Comparison of ENCODE assay signal across 8 cellular contexts in genomic region chr17:1714980-1715802, GRCh38. TPM values are rescaled to one million over a fixed set of nuclear protein-coding genes. Genes with fewer than 3 reads are reported as not detected.
DNase-seq lines count a peak whose midpoint lies in the region; ATAC-seq, FAIRE-seq and TF ChIP-seq lines count a peak whose summit lies in the region.

No MANE protein-coding gene starts in this region.

- peaks cover 25% of the 10 kb centered on the region; the same call in 2 of the 3 replicates for H3K36me3 ChIP-seq in K562 (ENCODE audit: control insufficient read depth, insufficient read depth, low read length)
- peaks cover 0 to 27% (median 12%) of the 10 kb centered on the region in 4 donors for H3K36me3 ChIP-seq in sigmoid colon

- H4K20me1 ChIP-seq in K562 (replicated peaks; ENCODE audit: control insufficient read depth, insufficient read depth, low read length): 0 out of 2 replicates have a peak, but pooled peaks cover 3% of the 10 kb centered on the region

- peaks cover 44% of the 10 kb centered on the region for H3K79me2 ChIP-seq in K562 (ENCODE audit: control insufficient read depth, insufficient read depth, low read length)

- BruUV-seq in K562 (replicated peaks; lab: Mats Ljungman, UMichigan): no TSS peak

- peak overlapping the region; percentile 70 to 90 for H3K9ac ChIP-seq in K562 (ENCODE audit: insufficient read depth in 1 of 2, low read depth in 2 of 2, low read length in 2 of 2)

- peak overlapping the region; percentile 89 for H3K4me2 ChIP-seq in K562 (ENCODE audit: insufficient read depth, low read length)

- ATAC-seq in K562 (peak; percentile 71), GM18498 (IDR thresholded peaks at IDR 0.05; ENCODE audit: unreplicated experiment) (no peak), HG03520 (IDR thresholded peaks at IDR 0.05; ENCODE audit: unreplicated experiment) (no peak)

- H3K27me3 ChIP-seq in K562 (ENCODE audit: control insufficient read depth in 2 of 2, insufficient read depth in 2 of 2, low read length in 2 of 2): no peaks in the 10 kb centered on the region
- no peaks in the 10 kb centered on the region for H3K27me3 ChIP-seq in sigmoid colon

- peak; percentile 79 for FAIRE-seq in K562 (lab: Jason Lieb, UNC)

- DNase-seq in NCI-H82 (lab: John Stamatoyannopoulos, UW) (peak; percentile 61), NCI-H82 treated with DMSO at 0.1 percent for 48 hours (lab: John Stamatoyannopoulos, UW; ENCODE audit: unreplicated experiment) (no peak), SK-MEL-5 (ENCODE audit: low read depth, low spot score) (peak; percentile 37), K562 (ENCODE audit: extremely low read depth in 1 of 4, low spot score in 3 of 4) (peak; percentile 61 to 93 (median 73)), sigmoid colon (peak; percentile 97)

- H3K9me1 ChIP-seq in K562 (ENCODE audit: control insufficient read depth, insufficient read depth, low read length): no peaks in the 10 kb centered on the region

- TF ChIP-seq EP300 in K562 (IDR thresholded peaks at IDR 0.05; ENCODE audit: low read length) (no peak; the same call in 1 of the 2 replicates), sigmoid colon (IDR thresholded peaks at IDR 0.05) (peak in 1 of 4 donors; percentile 6)

- H3K4me1 ChIP-seq in K562 (replicated peaks in 1 of 2; ENCODE audit: control insufficient read depth in 2 of 2, insufficient read depth in 2 of 2, low read length in 2 of 2) (peaks cover 44 to 60% of the 10 kb centered on the region in 2 experiments), sigmoid colon (peaks cover 0 to 46% (median 40%) of the 10 kb centered on the region in 4 donors)

- in situ Hi-C loops in SK-MEL-5 (cut with HindIII; ENCODE audit: low pct_unique_long_range_greater_than_20kb, low sequenced_read_pairs) (loop anchor here (10.0 kb wide), 1 partner anchor 70 kb away; no protein-coding TSS in a partner anchor), K562 (cut with MboI) (loop anchor here (5.0 to 10.0 kb wide), 2 partner anchors 43 to 320 kb away; partner anchors contain the start of gene DPH1)

- TF ChIP-seq POLR2A in K562 (conservative IDR thresholded peaks at IDR 0.05) (no peak; the same call in 1 of the 2 replicates), sigmoid colon (IDR thresholded peaks at IDR 0.05) (peak; percentile 57 to 76)

- H3K4me3 ChIP-seq in K562 (peak overlapping the region; percentile 85), iPS-11a (ENCODE audit: low read depth, low read length) (peak overlapping the region; percentile 72), sigmoid colon (peak overlapping the region; percentile 73 to 99 (median 90))

- intact Hi-C loops in K562 (cut with micrococcal nuclease) (loop anchor here (5.0 kb wide), 3 partner anchors 33 to 317 kb away; partner anchors contain the start of genes DPH1, PRPF8 and SERPINF1), sigmoid colon (cut with DNase I) (loop anchor here (2.0 to 5.0 kb wide), 2 partner anchors 66 to 327 kb away; partner anchors contain the start of genes OVCA2 and RILP)

- H3K27ac ChIP-seq in K562 (ENCODE audit: extremely low read depth, low read depth, low read length) (peak overlapping the region; percentile 88), sigmoid colon (peak overlapping the region; percentile 99 to 100 (median 100))

- H3K9me3 ChIP-seq in K562 (replicated peaks; ENCODE audit: control insufficient read depth, insufficient read depth, low read depth, low read length) (no peaks in the 10 kb centered on the region), sigmoid colon (no peaks in the 10 kb centered on the region)

- H2AFZ ChIP-seq in K562 (ENCODE audit: low read depth, low read length): peak overlapping the region; percentile 53; the same call in 1 of the 2 replicates

- 3% methylated on average over 8 of the region's 32 CpGs for WGBS in K562 (ENCODE audit: insufficient coverage, low coverage, missing lambda C conversion rate)
- WGBS in sigmoid colon, 2 donors: 1 to 4% methylated on average over 32 of the region's 32 CpGs

- CTCF ChIA-PET in K562 (lab: Yijun Ruan, JAX; ENCODE audit: low intra/inter-chr PET ratio): no interaction called here

- POLR2A ChIA-PET in K562 (lab: Yijun Ruan, JAX): interaction anchor here (0.6 to 3.8 kb wide), 9 partner anchors 10 to 1826 kb away, joined by 3 to 25 read pairs (median 3); partner anchors contain the start of genes PRPF8 and RILP

- no peak for TF ChIP-seq RAD21 in K562 (CRISPR knock-in tag; conservative IDR thresholded peaks at IDR 0.05 in 1 of 2, IDR thresholded peaks at IDR 0.05 in 1 of 2)

- TF ChIP-seq CTCF in K562 (IDR thresholded peaks at IDR 0.05 in 2 of 3, conservative IDR thresholded peaks at IDR 0.05 in 1 of 3; ENCODE audit: insufficient read depth in 2 of 3, low read depth in 1 of 3, low read length in 3 of 3): no peak
- TF ChIP-seq CTCF in sigmoid colon (IDR thresholded peaks at IDR 0.05): no peak

RNA-seq across cellular contexts. Expression of gene TLCD2, which starts 5.0 kb away (rescaled TPM):
- total RNA-seq in SK-MEL-5 (2014; rRNA removed; shearing (Covaris generic)): 1.7 and 2.0 TPM in 2 replicates
- 2.8 and 3.4 TPM in 2 replicates for polyA plus RNA-seq in SK-MEL-5 (2015; cell fraction: cytosol; rRNA removed)
- 2.2 and 2.4 TPM in 2 replicates for polyA plus RNA-seq in SK-MEL-5 (2015; cell fraction: nucleus; rRNA removed)
- 1.2 and 1.5 TPM in 2 replicates for total RNA-seq in K562 (2011; cell fraction: chromatin; rRNA removed; ENCODE audit: low replicate concordance)
- 1.1 and 1.2 TPM in 2 replicates for total RNA-seq in K562 (2011; cell fraction: nucleolus; rRNA removed)
- 1.2 and 1.5 TPM in 2 replicates for total RNA-seq in K562 (2011; cell fraction: nucleoplasm; rRNA removed)
- total RNA-seq in K562 (2014; rRNA removed) (0.45 and 0.54 TPM in 2 replicates), K562 (2014; rRNA removed; fragmentation: Illumina TruSeq; extraction: Trizol) (0.64 and 0.65 TPM in 2 replicates), K562 (2015; rRNA removed; fragmentation: Illumina TruSeq; extraction: Trizol) (0.76 and 0.98 TPM in 2 replicates), K562 (2021) (0.78 and 0.89 TPM in 2 replicates), sigmoid colon (1 to 10 TPM; 2.6 to 5.4 (median 4.1) TPM)
- polyA plus RNA-seq in K562 (2011; rRNA removed) (0.46 and 0.50 TPM in 2 replicates), K562 (2014; fragmentation: Illumina TruSeq; extraction: Trizol) (0.58 and 0.64 TPM in 2 replicates), K562 (2014; fragmentation: Nextera tagmentation; extraction: Ambion mirVana) (under 1 TPM; 0.10 to 0.13 TPM), K562 (2014; rRNA removed) (0.73 and 1.0 TPM in 2 replicates), sigmoid colon (10 to 100 TPM in 1 of 3 donors, 1 to 10 TPM in 2; 7.2 to 23.2 (median 9.2) TPM)
- polyA plus RNA-seq in K562 (2011; cell fraction: cytosol; rRNA removed): 0.49 and 0.53 TPM in 2 replicates
- polyA plus RNA-seq in K562 (2011; cell fraction: nucleus; rRNA removed): 0.39 and 0.54 TPM in 2 replicates
- 0.89 and 4.5 TPM in 2 replicates for polyA plus RNA-seq in K562 (2012)
- 0.72 and 0.81 TPM in 2 replicates for polyA minus RNA-seq in K562 (2011; rRNA and poly(A)+ RNA removed)
- 0.48 and 0.73 TPM in 2 replicates for polyA minus RNA-seq in K562 (2011; cell fraction: cytosol; rRNA and poly(A)+ RNA removed)
- 0.40 and 0.56 TPM in 2 replicates for polyA minus RNA-seq in K562 (2011; cell fraction: nucleus; rRNA and poly(A)+ RNA removed)

RNA-seq across cellular contexts. Expression of gene WDR81, which starts 9.3 kb away (rescaled TPM):
- total RNA-seq in SK-MEL-5 (2014; rRNA removed; shearing (Covaris generic)): 5.5 and 5.6 TPM in 2 replicates
- 6.5 and 14.1 TPM in 2 replicates for polyA plus RNA-seq in SK-MEL-5 (2015; cell fraction: cytosol; rRNA removed)
- 9.9 and 11.1 TPM in 2 replicates for polyA plus RNA-seq in SK-MEL-5 (2015; cell fraction: nucleus; rRNA removed)
- total RNA-seq in K562 (2011; cell fraction: chromatin; rRNA removed; ENCODE audit: low replicate concordance): 13.5 and 42.5 TPM in 2 replicates
- 29.2 and 35.2 TPM in 2 replicates for total RNA-seq in K562 (2011; cell fraction: nucleolus; rRNA removed)
- 14.9 and 15.0 TPM in 2 replicates for total RNA-seq in K562 (2011; cell fraction: nucleoplasm; rRNA removed)
- total RNA-seq in K562 (2014; rRNA removed) (11.1 and 12.5 TPM in 2 replicates), K562 (2014; rRNA removed; fragmentation: Illumina TruSeq; extraction: Trizol) (0.89 and 1.7 TPM in 2 replicates), K562 (2015; rRNA removed; fragmentation: Illumina TruSeq; extraction: Trizol) (4.3 and 5.3 TPM in 2 replicates), K562 (2021) (13.0 and 17.1 TPM in 2 replicates), sigmoid colon (10 to 100 TPM; 21.8 to 49.3 (median 28.2) TPM)
- polyA plus RNA-seq in K562 (2011; rRNA removed) (2.7 and 5.1 TPM in 2 replicates), K562 (2014; fragmentation: Illumina TruSeq; extraction: Trizol) (3.3 and 9.0 TPM in 2 replicates), K562 (2014; fragmentation: Nextera tagmentation; extraction: Ambion mirVana) (under 1 TPM; 0.01 to 0.04 TPM), K562 (2014; rRNA removed) (12.2 and 12.9 TPM in 2 replicates), sigmoid colon (10 to 100 TPM in 1 of 3 donors, 1 to 10 TPM in 2; 6.6 to 29.3 (median 7.4) TPM)
- 5.3 and 9.9 TPM in 2 replicates for polyA plus RNA-seq in K562 (2011; cell fraction: cytosol; rRNA removed)
- polyA plus RNA-seq in K562 (2011; cell fraction: nucleus; rRNA removed): 26.4 and 53.6 TPM in 2 replicates
- polyA plus RNA-seq in K562 (2012): 8.7 and 12.9 TPM in 2 replicates
- polyA minus RNA-seq in K562 (2011; rRNA and poly(A)+ RNA removed): 1.3 and 3.6 TPM in 2 replicates
- polyA minus RNA-seq in K562 (2011; cell fraction: cytosol; rRNA and poly(A)+ RNA removed): 10.1 and 18.5 TPM in 2 replicates
- polyA minus RNA-seq in K562 (2011; cell fraction: nucleus; rRNA and poly(A)+ RNA removed): 9.9 and 15.3 TPM in 2 replicates

RNA-seq across cellular contexts. Expression of gene SERPINF2, which starts 27.5 kb away (rescaled TPM):
- total RNA-seq in SK-MEL-5 (2014; rRNA removed; shearing (Covaris generic)): 0.32 and 0.37 TPM in 2 replicates
- 0.62 and 0.74 TPM in 2 replicates for polyA plus RNA-seq in SK-MEL-5 (2015; cell fraction: cytosol; rRNA removed)
- polyA plus RNA-seq in SK-MEL-5 (2015; cell fraction: nucleus; rRNA removed): 2.2 TPM in 1 of 2 replicates, not detected in the other
- total RNA-seq in K562 (2011; cell fraction: chromatin; rRNA removed; ENCODE audit: low replicate concordance): 0.25 TPM in 1 of 2 replicates, not detected in the other
- not detected in 2 replicates for total RNA-seq in K562 (2011; cell fraction: nucleolus; rRNA removed)
- total RNA-seq in K562 (2011; cell fraction: nucleoplasm; rRNA removed): not detected in 2 replicates
- total RNA-seq in K562 (2014; rRNA removed) (not detected in 2 replicates), K562 (2014; rRNA removed; fragmentation: Illumina TruSeq; extraction: Trizol) (not detected in 2 replicates), K562 (2015; rRNA removed; fragmentation: Illumina TruSeq; extraction: Trizol) (not detected in 2 replicates), K562 (2021) (0.22 TPM in 2 replicates), sigmoid colon (1 to 10 TPM; 2.9 to 7.2 (median 4.1) TPM)
- polyA plus RNA-seq in K562 (2011; rRNA removed) (0.04 TPM in 1 of 2 replicates, not detected in the other), K562 (2014; fragmentation: Illumina TruSeq; extraction: Trizol) (not detected in 2 replicates), K562 (2014; fragmentation: Nextera tagmentation; extraction: Ambion mirVana) (not detected), K562 (2014; rRNA removed) (not detected in 2 replicates), sigmoid colon (10 to 100 TPM in 1 of 3 donors, 1 to 10 TPM in 1, under 1 TPM in 1; 0.69 to 12.9 (median 1.2) TPM)
- polyA plus RNA-seq in K562 (2011; cell fraction: cytosol; rRNA removed): 0.03 TPM in 1 of 2 replicates, not detected in the other
- 0.07 TPM in 1 of 2 replicates, not detected in the other for polyA plus RNA-seq in K562 (2011; cell fraction: nucleus; rRNA removed)
- polyA plus RNA-seq in K562 (2012): 0.03 and 0.06 TPM in 2 replicates
- polyA minus RNA-seq in K562 (2011; rRNA and poly(A)+ RNA removed): not detected in 2 replicates
- 0.91 TPM in 1 of 2 replicates, not detected in the other for polyA minus RNA-seq in K562 (2011; cell fraction: cytosol; rRNA and poly(A)+ RNA removed)
- not detected in 2 replicates for polyA minus RNA-seq in K562 (2011; cell fraction: nucleus; rRNA and poly(A)+ RNA removed)

RNA-seq across cellular contexts. Expression of gene PRPF8, which starts 30.5 kb away (rescaled TPM):
- 62.2 and 67.7 TPM in 2 replicates for total RNA-seq in SK-MEL-5 (2014; rRNA removed; shearing (Covaris generic))
- 143 and 174 TPM in 2 replicates for polyA plus RNA-seq in SK-MEL-5 (2015; cell fraction: cytosol; rRNA removed)
- 217 and 252 TPM in 2 replicates for polyA plus RNA-seq in SK-MEL-5 (2015; cell fraction: nucleus; rRNA removed)
- 654 and 969 TPM in 2 replicates for total RNA-seq in K562 (2011; cell fraction: chromatin; rRNA removed; ENCODE audit: low replicate concordance)
- 322 and 340 TPM in 2 replicates for total RNA-seq in K562 (2011; cell fraction: nucleolus; rRNA removed)
- total RNA-seq in K562 (2011; cell fraction: nucleoplasm; rRNA removed): 351 and 363 TPM in 2 replicates
- total RNA-seq in K562 (2014; rRNA removed) (85.9 and 111 TPM in 2 replicates), K562 (2014; rRNA removed; fragmentation: Illumina TruSeq; extraction: Trizol) (64.3 and 72.1 TPM in 2 replicates), K562 (2015; rRNA removed; fragmentation: Illumina TruSeq; extraction: Trizol) (64.6 and 74.2 TPM in 2 replicates), K562 (2021) (278 and 294 TPM in 2 replicates), sigmoid colon (100 to 1,000 TPM; 115 to 155 (median 125) TPM)
- polyA plus RNA-seq in K562 (2011; rRNA removed) (64.3 and 160 TPM in 2 replicates), K562 (2014; fragmentation: Illumina TruSeq; extraction: Trizol) (208 and 224 TPM in 2 replicates), K562 (2014; fragmentation: Nextera tagmentation; extraction: Ambion mirVana) (100 to 1,000 TPM; 128 to 174 TPM), K562 (2014; rRNA removed) (77.2 and 85.9 TPM in 2 replicates), sigmoid colon (10 to 100 TPM; 25.9 to 92.8 (median 34.2) TPM)
- 111 and 123 TPM in 2 replicates for polyA plus RNA-seq in K562 (2011; cell fraction: cytosol; rRNA removed)
- 279 and 287 TPM in 2 replicates for polyA plus RNA-seq in K562 (2011; cell fraction: nucleus; rRNA removed)
- 137 and 179 TPM in 2 replicates for polyA plus RNA-seq in K562 (2012)
- 219 and 329 TPM in 2 replicates for polyA minus RNA-seq in K562 (2011; rRNA and poly(A)+ RNA removed)
- 406 and 503 TPM in 2 replicates for polyA minus RNA-seq in K562 (2011; cell fraction: cytosol; rRNA and poly(A)+ RNA removed)
- polyA minus RNA-seq in K562 (2011; cell fraction: nucleus; rRNA and poly(A)+ RNA removed): 87.5 and 163 TPM in 2 replicates

RNA-seq across cellular contexts. Expression of gene SERPINF1, which starts 46.7 kb away (rescaled TPM):
- 229 and 245 TPM in 2 replicates for total RNA-seq in SK-MEL-5 (2014; rRNA removed; shearing (Covaris generic))
- 210 and 228 TPM in 2 replicates for polyA plus RNA-seq in SK-MEL-5 (2015; cell fraction: cytosol; rRNA removed)
- 56.7 and 100 TPM in 2 replicates for polyA plus RNA-seq in SK-MEL-5 (2015; cell fraction: nucleus; rRNA removed)
- total RNA-seq in K562 (2011; cell fraction: chromatin; rRNA removed; ENCODE audit: low replicate concordance): 49.3 and 78.6 TPM in 2 replicates
- 114 and 121 TPM in 2 replicates for total RNA-seq in K562 (2011; cell fraction: nucleolus; rRNA removed)
- 64.9 and 87.2 TPM in 2 replicates for total RNA-seq in K562 (2011; cell fraction: nucleoplasm; rRNA removed)
- total RNA-seq in K562 (2014; rRNA removed) (37.7 and 54.7 TPM in 2 replicates), K562 (2014; rRNA removed; fragmentation: Illumina TruSeq; extraction: Trizol) (21.5 and 27.5 TPM in 2 replicates), K562 (2015; rRNA removed; fragmentation: Illumina TruSeq; extraction: Trizol) (37.0 and 40.4 TPM in 2 replicates), K562 (2021) (34.5 and 44.2 TPM in 2 replicates), sigmoid colon (100 to 1,000 TPM; 275 to 539 (median 352) TPM)
- polyA plus RNA-seq in K562 (2011; rRNA removed) (66.9 and 85.2 TPM in 2 replicates), K562 (2014; fragmentation: Illumina TruSeq; extraction: Trizol) (44.8 and 53.4 TPM in 2 replicates), K562 (2014; fragmentation: Nextera tagmentation; extraction: Ambion mirVana) (1 to 10 TPM; 2.6 to 6.3 TPM), K562 (2014; rRNA removed) (42.4 and 78.9 TPM in 2 replicates), sigmoid colon (100 to 1,000 TPM in 2 of 3 donors, 10 to 100 TPM in 1; 77.7 to 124 (median 112) TPM)
- 137 and 141 TPM in 2 replicates for polyA plus RNA-seq in K562 (2011; cell fraction: cytosol; rRNA removed)
- polyA plus RNA-seq in K562 (2011; cell fraction: nucleus; rRNA removed): 57.8 and 67.5 TPM in 2 replicates
- polyA plus RNA-seq in K562 (2012): 34.1 and 98.1 TPM in 2 replicates
- polyA minus RNA-seq in K562 (2011; rRNA and poly(A)+ RNA removed): 35.2 and 36.2 TPM in 2 replicates
- 21.5 and 27.6 TPM in 2 replicates for polyA minus RNA-seq in K562 (2011; cell fraction: cytosol; rRNA and poly(A)+ RNA removed)
- polyA minus RNA-seq in K562 (2011; cell fraction: nucleus; rRNA and poly(A)+ RNA removed): 9.0 and 17.2 TPM in 2 replicates
